9 cellular contexts compared by ENCODE assay signal in the genomic region with DNA sequence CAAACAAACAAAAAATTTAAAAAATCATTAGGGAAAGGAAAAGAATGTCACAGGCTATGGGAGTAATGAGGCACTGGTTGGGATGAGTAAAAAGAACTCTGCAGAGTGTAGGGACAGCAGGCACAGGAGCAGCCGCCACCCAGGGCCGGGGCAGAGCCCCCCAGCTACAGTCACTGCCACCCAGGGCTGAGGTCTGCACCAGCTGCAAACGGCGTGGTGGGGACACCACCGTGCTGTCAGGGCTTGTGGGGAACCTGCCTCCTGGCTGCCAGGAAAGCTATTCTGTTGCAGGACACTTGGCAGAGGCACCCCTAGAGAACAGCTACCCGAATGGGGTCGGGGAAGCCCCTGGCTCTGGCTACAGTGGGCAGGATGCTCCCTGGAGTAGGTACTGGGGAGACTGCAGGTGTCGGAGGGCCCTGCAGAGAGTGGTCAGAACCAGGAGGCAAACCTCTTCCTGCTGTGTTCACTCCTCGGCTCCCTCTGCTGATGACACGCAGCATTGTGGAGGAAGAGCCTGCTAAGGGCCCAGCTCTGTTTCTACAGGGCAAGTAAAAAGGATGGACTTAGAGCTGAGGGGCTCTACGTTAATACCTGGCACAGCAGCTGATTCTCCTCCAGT. TPM values are rescaled to one million over a fixed set of nuclear protein-coding genes. Genes with fewer than 3 reads are reported as not detected.
A peak's percentile ranks its signal among the peaks of the same experiment; 100 is the strongest.
DNase-seq lines count a peak whose midpoint lies in the region; ATAC-seq and TF ChIP-seq lines count a peak whose summit lies in the region.
"Had no signal": no experiment of that assay in that cellular context is flagged by ENCODE, and none has a peak within 500 bp of the region (broad histone marks: within the 10 kb centered on the region; RNA-seq: fewer than 3 reads in every experiment).

No MANE protein-coding gene starts in this region.

- peak; percentile 16 to 52 (median 51) for DNase-seq in NCI-H1417 (lab: John Stamatoyannopoulos, UW)
- no peak for DNase-seq in NCI-H1417 treated with DMSO at 0.1 percent for 48 hours (lab: John Stamatoyannopoulos, UW)
- DNase-seq in GM20000 (ENCODE audit: low spot score), result peak; percentile 62
- peak; percentile 62 to 75 for DNase-seq in SJCRH30
- peak; percentile 30 for DNase-seq in fibroblast of gingiva (ENCODE audit: low read depth)
- DNase-seq in sciatic nerve (ENCODE audit: low spot score), result no peak
- DNase-seq in H4 (ENCODE audit: low spot score), result no peak
- DNase-seq in mesenteric fat pad (ENCODE audit: low spot score), result no peak

- H3K9me3 ChIP-seq in SJCRH30 (replicated peaks), result no peaks in the 10 kb centered on the region
- H3K9me3 ChIP-seq: BLaER1 treated with 17β-estradiol and CSF1 and Interleukin-3, amounts not matched to agents 10 nM and 100 nM had no signal

- no peak for TF ChIP-seq CTCF in GM20000 (IDR thresholded peaks at IDR 0.05; ENCODE audit: extremely low read depth, missing control alignments)

- ATAC-seq in sciatic nerve, result peak; percentile 32

- H3K4me3 ChIP-seq in SJCRH30, result no peak overlapping the region
- H3K4me3 ChIP-seq: BLaER1 treated with 17β-estradiol and CSF1 and Interleukin-3, amounts not matched to agents 10 nM and 100 nM had no signal

- intact Hi-C loops in sciatic nerve (cut with DNase I), result no loop called here

- H3K36me3 ChIP-seq in SJCRH30, result peaks cover 9% of the 10 kb centered on the region; the same call in 1 of the 2 replicates

- no peak overlapping the region for H3K27ac ChIP-seq in SJCRH30
- H3K27ac ChIP-seq: BLaER1 treated with 17β-estradiol and CSF1 and Interleukin-3, amounts not matched to agents 10 nM and 100 nM had no signal

- no peaks in the 10 kb centered on the region for H3K4me1 ChIP-seq in SJCRH30

- H3K27me3 ChIP-seq in SJCRH30, result no peaks in the 10 kb centered on the region
- H3K27me3 ChIP-seq: BLaER1 treated with 17β-estradiol and CSF1 and Interleukin-3, amounts not matched to agents 10 nM and 100 nM had no signal

RNA-seq across cellular contexts. Expression of a gene that starts 32.3 kb away (rescaled TPM):
- total RNA-seq in SJCRH30 (2014; rRNA removed; shearing (Covaris generic)), result 48.8 and 54.0 TPM in 2 replicates
- total RNA-seq in sciatic nerve (35.2 TPM), mesenteric fat pad (49.2 TPM)
- 4.4 and 8.3 TPM in 2 replicates for total RNA-seq in H4 (2014; rRNA removed; shearing (Covaris generic))

Comparison
In these comparisons a context has a peak if more than half of its experiments do, and no peak if none do; other contexts are left out.
1. DNase-seq: peak in NCI-H1417 (3 of 3), GM20000 (single experiment), SJCRH30 (2 of 2) and fibroblast of gingiva (single experiment); none in NCI-H1417 treated with DMSO at 0.1 percent for 48 hours (single experiment), sciatic nerve (single experiment), H4 (single experiment) and mesenteric fat pad (single experiment).